Comparison of ENCODE assay signal across 1 cellular context in the genomic region with DNA sequence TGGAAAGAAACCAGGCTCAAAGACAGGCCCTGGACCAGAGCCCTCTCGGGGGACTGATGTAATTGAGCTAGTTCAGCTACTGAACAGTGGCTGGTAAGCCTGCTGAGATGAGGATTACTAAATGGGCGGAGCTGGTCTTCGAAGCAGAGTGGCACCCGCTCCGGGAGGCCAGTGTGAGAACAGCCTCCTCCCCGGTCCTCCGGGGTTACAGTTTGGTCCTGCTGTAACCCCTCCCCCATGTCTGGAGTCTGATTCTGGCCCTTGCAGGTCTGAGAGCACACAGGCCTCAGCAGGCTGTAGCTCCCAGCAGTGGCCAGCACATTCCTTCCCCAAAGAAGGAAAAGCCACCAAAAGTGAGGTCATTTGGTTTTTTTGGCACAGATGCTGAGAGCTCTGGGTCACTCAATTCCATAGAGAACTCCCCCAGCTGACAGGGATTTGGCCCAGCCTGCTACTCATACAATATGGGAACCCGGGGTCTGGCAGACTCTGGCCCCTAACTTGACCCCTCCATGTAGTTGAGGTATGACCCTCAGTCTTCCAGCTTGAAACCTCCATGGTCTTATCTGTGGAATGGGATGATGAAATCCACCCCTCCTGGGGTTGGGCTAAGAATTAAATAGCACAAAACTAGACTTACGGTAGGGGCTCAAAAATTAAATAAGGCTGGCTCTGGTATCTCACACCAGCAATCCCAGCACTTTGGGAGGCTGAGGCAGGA.
A peak's percentile ranks its signal among the peaks of the same experiment; 100 is the strongest.
TF ChIP-seq lines count a peak whose summit lies in the region.

No MANE protein-coding gene starts in this region.

TF ChIP-seq in SK-N-SH, 30 proteins besides CTCF, POLR2A, EP300 and RAD21 (continued from another document):
- TF ChIP-seq TCF12 (IDR thresholded peaks at IDR 0.05) (peak; percentile 90), MXI1 (IDR thresholded peaks at IDR 0.05; ENCODE audit: low read depth, low read length) (peak; percentile 15; the same call in 1 of the 2 replicates), FOXM1 (IDR thresholded peaks at IDR 0.05; ENCODE audit: low read depth) (0 out of 2 replicates have a peak, but pooled peaks have one; percentile 62)
- TF ChIP-seq, protein P1, sequence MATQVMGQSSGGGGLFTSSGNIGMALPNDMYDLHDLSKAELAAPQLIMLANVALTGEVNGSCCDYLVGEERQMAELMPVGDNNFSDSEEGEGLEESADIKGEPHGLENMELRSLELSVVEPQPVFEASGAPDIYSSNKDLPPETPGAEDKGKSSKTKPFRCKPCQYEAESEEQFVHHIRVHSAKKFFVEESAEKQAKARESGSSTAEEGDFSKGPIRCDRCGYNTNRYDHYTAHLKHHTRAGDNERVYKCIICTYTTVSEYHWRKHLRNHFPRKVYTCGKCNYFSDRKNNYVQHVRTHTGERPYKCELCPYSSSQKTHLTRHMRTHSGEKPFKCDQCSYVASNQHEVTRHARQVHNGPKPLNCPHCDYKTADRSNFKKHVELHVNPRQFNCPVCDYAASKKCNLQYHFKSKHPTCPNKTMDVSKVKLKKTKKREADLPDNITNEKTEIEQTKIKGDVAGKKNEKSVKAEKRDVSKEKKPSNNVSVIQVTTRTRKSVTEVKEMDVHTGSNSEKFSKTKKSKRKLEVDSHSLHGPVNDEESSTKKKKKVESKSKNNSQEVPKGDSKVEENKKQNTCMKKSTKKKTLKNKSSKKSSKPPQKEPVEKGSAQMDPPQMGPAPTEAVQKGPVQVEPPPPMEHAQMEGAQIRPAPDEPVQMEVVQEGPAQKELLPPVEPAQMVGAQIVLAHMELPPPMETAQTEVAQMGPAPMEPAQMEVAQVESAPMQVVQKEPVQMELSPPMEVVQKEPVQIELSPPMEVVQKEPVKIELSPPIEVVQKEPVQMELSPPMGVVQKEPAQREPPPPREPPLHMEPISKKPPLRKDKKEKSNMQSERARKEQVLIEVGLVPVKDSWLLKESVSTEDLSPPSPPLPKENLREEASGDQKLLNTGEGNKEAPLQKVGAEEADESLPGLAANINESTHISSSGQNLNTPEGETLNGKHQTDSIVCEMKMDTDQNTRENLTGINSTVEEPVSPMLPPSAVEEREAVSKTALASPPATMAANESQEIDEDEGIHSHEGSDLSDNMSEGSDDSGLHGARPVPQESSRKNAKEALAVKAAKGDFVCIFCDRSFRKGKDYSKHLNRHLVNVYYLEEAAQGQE (IDR thresholded peaks at IDR 0.05; ENCODE audit: low read depth, low read length): peak; percentile 64
- TF ChIP-seq, protein P2, sequence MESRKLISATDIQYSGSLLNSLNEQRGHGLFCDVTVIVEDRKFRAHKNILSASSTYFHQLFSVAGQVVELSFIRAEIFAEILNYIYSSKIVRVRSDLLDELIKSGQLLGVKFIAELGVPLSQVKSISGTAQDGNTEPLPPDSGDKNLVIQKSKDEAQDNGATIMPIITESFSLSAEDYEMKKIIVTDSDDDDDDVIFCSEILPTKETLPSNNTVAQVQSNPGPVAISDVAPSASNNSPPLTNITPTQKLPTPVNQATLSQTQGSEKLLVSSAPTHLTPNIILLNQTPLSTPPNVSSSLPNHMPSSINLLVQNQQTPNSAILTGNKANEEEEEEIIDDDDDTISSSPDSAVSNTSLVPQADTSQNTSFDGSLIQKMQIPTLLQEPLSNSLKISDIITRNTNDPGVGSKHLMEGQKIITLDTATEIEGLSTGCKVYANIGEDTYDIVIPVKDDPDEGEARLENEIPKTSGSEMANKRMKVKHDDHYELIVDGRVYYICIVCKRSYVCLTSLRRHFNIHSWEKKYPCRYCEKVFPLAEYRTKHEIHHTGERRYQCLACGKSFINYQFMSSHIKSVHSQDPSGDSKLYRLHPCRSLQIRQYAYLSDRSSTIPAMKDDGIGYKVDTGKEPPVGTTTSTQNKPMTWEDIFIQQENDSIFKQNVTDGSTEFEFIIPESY (IDR thresholded peaks at IDR 0.05; ENCODE audit: borderline replicate concordance, low read depth): peak; percentile 50; the same call in 1 of the 2 replicates
- TF ChIP-seq, protein P3, sequence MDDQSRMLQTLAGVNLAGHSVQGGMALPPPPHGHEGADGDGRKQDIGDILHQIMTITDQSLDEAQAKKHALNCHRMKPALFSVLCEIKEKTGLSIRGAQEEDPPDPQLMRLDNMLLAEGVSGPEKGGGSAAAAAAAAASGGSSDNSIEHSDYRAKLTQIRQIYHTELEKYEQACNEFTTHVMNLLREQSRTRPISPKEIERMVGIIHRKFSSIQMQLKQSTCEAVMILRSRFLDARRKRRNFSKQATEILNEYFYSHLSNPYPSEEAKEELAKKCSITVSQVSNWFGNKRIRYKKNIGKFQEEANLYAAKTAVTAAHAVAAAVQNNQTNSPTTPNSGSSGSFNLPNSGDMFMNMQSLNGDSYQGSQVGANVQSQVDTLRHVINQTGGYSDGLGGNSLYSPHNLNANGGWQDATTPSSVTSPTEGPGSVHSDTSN (IDR thresholded peaks at IDR 0.05): peak; percentile 81
- TF ChIP-seq, protein P4, sequence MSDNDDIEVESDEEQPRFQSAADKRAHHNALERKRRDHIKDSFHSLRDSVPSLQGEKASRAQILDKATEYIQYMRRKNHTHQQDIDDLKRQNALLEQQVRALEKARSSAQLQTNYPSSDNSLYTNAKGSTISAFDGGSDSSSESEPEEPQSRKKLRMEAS (IDR thresholded peaks at IDR 0.05; ENCODE audit: low read depth): peak; percentile 70
TF ChIP-seq in SK-N-SH: peak in this region for 19.
